Comparison of ENCODE assay signal across 7 cellular contexts in genomic region chr17:45135978-45136791, GRCh38. TPM values are rescaled to one million over a fixed set of nuclear protein-coding genes. Genes with fewer than 3 reads are reported as not detected.
DNase-seq lines count a peak whose midpoint lies in the region; ATAC-seq and TF ChIP-seq lines count a peak whose summit lies in the region.

No MANE protein-coding gene starts in this region.

- H3K36me3 Mint-ChIP-seq in HFFc6 (ENCODE audit: low read depth), result no peaks in the 10 kb centered on the region
- H3K36me3 Mint-ChIP-seq in activated T-helper 17 cell treated with anti-CD3 and anti-CD28 coated beads, Interleukin-2, amount 50 U/mL, for 72 hours (ENCODE audit: low read depth), result no peaks in the 10 kb centered on the region
- peaks cover 7% of the 10 kb centered on the region for H3K36me3 Mint-ChIP-seq in stimulated activated memory B cell treated with anti-CD40 and anti-IgM and Interleukin-4, amounts not matched to agents 10 μg/mL and 1 μg/mL and 100 μg/mL, for 72 hours

- peak overlapping the region; percentile 42; the same call in 1 of the 2 replicates for H3K4me3 ChIP-seq in iPS DF 6.9 (ENCODE audit: low read length)

- H3K4me3 Mint-ChIP-seq in HFFc6, result peak overlapping the region; percentile 88
- H3K4me3 Mint-ChIP-seq in activated T-helper 17 cell treated with anti-CD3 and anti-CD28 coated beads, Interleukin-2, amount 50 U/mL, for 72 hours, result peak overlapping the region; percentile 80
- H3K4me3 Mint-ChIP-seq in stimulated activated memory B cell treated with anti-CD40 and anti-IgM and Interleukin-4, amounts not matched to agents 10 μg/mL and 1 μg/mL and 100 μg/mL, for 72 hours, result peak overlapping the region; percentile 93

- H3K4me1 Mint-ChIP-seq in HFFc6 (ENCODE audit: low read depth), result peaks cover 16% of the 10 kb centered on the region
- H3K4me1 Mint-ChIP-seq in activated T-helper 17 cell treated with anti-CD3 and anti-CD28 coated beads, Interleukin-2, amount 50 U/mL, for 72 hours, result peaks cover 3% of the 10 kb centered on the region
- peaks cover 13% of the 10 kb centered on the region for H3K4me1 Mint-ChIP-seq in stimulated activated memory B cell treated with anti-CD40 and anti-IgM and Interleukin-4, amounts not matched to agents 10 μg/mL and 1 μg/mL and 100 μg/mL, for 72 hours

- no peak for ATAC-seq in activated T-helper 17 cell treated with anti-CD3 and anti-CD28 coated beads, Interleukin-2, amount 50 U/mL, for 72 hours (replicated peaks)
- ATAC-seq in stimulated activated memory B cell treated with anti-CD40 and anti-IgM and Interleukin-4, amounts not matched to agents 10 μg/mL and 1 μg/mL and 100 μg/mL, for 72 hours, result no peak
- ATAC-seq in HG03520 (IDR thresholded peaks at IDR 0.05; ENCODE audit: unreplicated experiment), result no peak

- H3K27me3 ChIP-seq in iPS DF 6.9 (ENCODE audit: control insufficient read depth, insufficient read depth, low read length), result no peaks in the 10 kb centered on the region

- DNase-seq in HFFc6 (no peak), iPS DF 6.9 (ENCODE audit: low read depth, low spot score) (no peak), NCI-H2107 (lab: John Stamatoyannopoulos, UW) (no peak), NCI-H2081 (lab: John Stamatoyannopoulos, UW) (no peak)

- H3K27ac Mint-ChIP-seq in HFFc6, result peak overlapping the region; percentile 68
- peak overlapping the region; percentile 49 for H3K27ac Mint-ChIP-seq in activated T-helper 17 cell treated with anti-CD3 and anti-CD28 coated beads, Interleukin-2, amount 50 U/mL, for 72 hours
- peak overlapping the region; percentile 73 for H3K27ac Mint-ChIP-seq in stimulated activated memory B cell treated with anti-CD40 and anti-IgM and Interleukin-4, amounts not matched to agents 10 μg/mL and 1 μg/mL and 100 μg/mL, for 72 hours

- no peaks in the 10 kb centered on the region for H3K9me3 Mint-ChIP-seq in HFFc6
- H3K9me3 Mint-ChIP-seq in activated T-helper 17 cell treated with anti-CD3 and anti-CD28 coated beads, Interleukin-2, amount 50 U/mL, for 72 hours, result no peaks in the 10 kb centered on the region
- no peaks in the 10 kb centered on the region for H3K9me3 Mint-ChIP-seq in stimulated activated memory B cell treated with anti-CD40 and anti-IgM and Interleukin-4, amounts not matched to agents 10 μg/mL and 1 μg/mL and 100 μg/mL, for 72 hours

- no peaks in the 10 kb centered on the region for H3K4me1 ChIP-seq in iPS DF 6.9 (ENCODE audit: control insufficient read depth, insufficient read depth, low read length)

- H3K9me3 ChIP-seq in iPS DF 6.9 (ENCODE audit: control insufficient read depth, insufficient read depth, low read length), result no peaks in the 10 kb centered on the region

- no peak overlapping the region for H3K27ac ChIP-seq in iPS DF 6.9 (ENCODE audit: low read length)

- H3K36me3 ChIP-seq in iPS DF 6.9 (ENCODE audit: control insufficient read depth, insufficient read depth, low read length), result peaks cover 3% of the 10 kb centered on the region; the same call in 1 of the 2 replicates

- no CpG with 5 or more reads among the region's 21 CpGs for WGBS in iPS DF 6.9 (ENCODE audit: insufficient coverage, insufficient read length)

- no peak for TF ChIP-seq CTCF in HFFc6 (IDR thresholded peaks at IDR 0.05)

- peaks cover 1% of the 10 kb centered on the region; the same call in 1 of the 2 replicates for H3K27me3 Mint-ChIP-seq in HFFc6 (ENCODE audit: insufficient read depth)
- no peaks in the 10 kb centered on the region for H3K27me3 Mint-ChIP-seq in activated T-helper 17 cell treated with anti-CD3 and anti-CD28 coated beads, Interleukin-2, amount 50 U/mL, for 72 hours
- peaks cover 4% of the 10 kb centered on the region for H3K27me3 Mint-ChIP-seq in stimulated activated memory B cell treated with anti-CD40 and anti-IgM and Interleukin-4, amounts not matched to agents 10 μg/mL and 1 μg/mL and 100 μg/mL, for 72 hours

RNA-seq across cellular contexts. Expression of gene ACBD4, which starts 0.7 kb away (rescaled TPM):
- total RNA-seq in HFFc6 (2021; fragmentation: NEBNext Ultra II Directional; extraction: Animal tissue kit (Norgen Biotek cat#: 25700)), result 1 to 10 TPM; 5.0 to 8.0 (median 6.5) TPM
- 10 to 100 TPM in 1 of 2 donors, 1 to 10 TPM in 1; 9.8 to 12.6 TPM for total RNA-seq in activated T-helper 17 cell treated with anti-CD3 and anti-CD28 coated beads, Interleukin-2, amount 50 U/mL, for 72 hours

RNA-seq across cellular contexts. Expression of gene PLCD3, which starts 3.9 kb away (rescaled TPM):
- total RNA-seq in HFFc6 (2021; fragmentation: NEBNext Ultra II Directional; extraction: Animal tissue kit (Norgen Biotek cat#: 25700)), result 100 to 1,000 TPM in 1 of 6 experiments, 10 to 100 TPM in 5; 77.2 to 112 (median 83.8) TPM
- 1 to 10 TPM; 3.1 to 6.5 TPM for total RNA-seq in activated T-helper 17 cell treated with anti-CD3 and anti-CD28 coated beads, Interleukin-2, amount 50 U/mL, for 72 hours

RNA-seq across cellular contexts. Expression of gene HEXIM1, which starts 12.1 kb away (rescaled TPM):
- 10 to 100 TPM; 31.8 to 42.0 (median 34.5) TPM for total RNA-seq in HFFc6 (2021; fragmentation: NEBNext Ultra II Directional; extraction: Animal tissue kit (Norgen Biotek cat#: 25700))
- 10 to 100 TPM; 45.9 to 66.4 TPM for total RNA-seq in activated T-helper 17 cell treated with anti-CD3 and anti-CD28 coated beads, Interleukin-2, amount 50 U/mL, for 72 hours

RNA-seq across cellular contexts. Expression of gene HEXIM2, which starts 25.5 kb away (rescaled TPM):
- total RNA-seq in HFFc6 (2021; fragmentation: NEBNext Ultra II Directional; extraction: Animal tissue kit (Norgen Biotek cat#: 25700)), result 1 to 10 TPM; 4.8 to 9.5 (median 6.2) TPM
- total RNA-seq in activated T-helper 17 cell treated with anti-CD3 and anti-CD28 coated beads, Interleukin-2, amount 50 U/mL, for 72 hours, result 1 to 10 TPM; 6.1 to 8.5 TPM

Comparison
In these comparisons a context has a peak if more than half of its experiments do, and no peak if none do; other contexts are left out.
1. RNA of gene PLCD3, which starts 3.9 kb away (total RNA-seq): 77.2 to 112 TPM in HFFc6; 3.1 to 6.5 TPM in activated T-helper 17 cell treated with anti-CD3 and anti-CD28 coated beads, Interleukin-2, amount 50 U/mL, for 72 hours; every median in the first group is over 10 times any median in the second.
2. Peak in every context shown above with its lines, with median percentiles within 50 percentile points of each other: H3K27ac Mint-ChIP-seq and H3K4me3 Mint-ChIP-seq.